Comparison of ENCODE assay signal across 16 cellular contexts in the genomic region with DNA sequence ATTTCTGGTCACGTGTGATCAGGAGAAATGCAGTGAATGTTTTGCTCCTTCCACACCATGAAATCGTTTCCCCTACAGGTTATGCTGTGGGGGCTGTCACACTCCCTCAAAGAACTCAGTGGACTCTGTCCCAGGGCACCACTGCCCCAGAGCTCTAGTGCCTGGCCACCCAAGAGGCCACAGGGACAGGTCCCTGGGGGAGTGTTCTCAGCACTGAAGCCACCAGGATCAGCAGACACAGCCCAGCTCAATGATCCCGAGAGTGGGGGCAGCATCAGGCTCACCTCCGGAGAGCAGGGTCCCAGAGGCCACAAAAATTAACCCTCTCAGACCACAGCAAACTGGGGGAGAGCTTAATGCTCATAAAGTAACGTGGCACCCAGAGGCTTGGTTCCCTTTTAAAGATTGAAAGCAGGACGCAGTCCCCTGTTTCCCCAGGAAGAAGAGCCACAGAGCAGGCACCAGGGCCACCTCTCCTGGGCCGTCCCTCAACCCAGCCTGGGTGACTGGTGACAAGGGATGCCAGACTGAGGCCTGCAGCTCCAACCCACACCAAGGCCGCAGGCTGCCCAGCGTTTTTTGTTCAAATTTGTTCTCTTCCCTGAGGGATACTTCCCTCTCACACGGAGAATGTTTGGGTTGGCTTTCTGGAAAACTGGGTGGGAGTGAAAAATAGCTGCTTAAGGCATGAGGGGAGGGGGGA.
"Had no signal": no experiment of that assay in that cellular context is flagged by ENCODE, and none has a peak within 500 bp of the region (broad histone marks: within the 10 kb centered on the region; RNA-seq: fewer than 3 reads in every experiment).

No MANE protein-coding gene starts in this region.

- H3K27ac Mint-ChIP-seq: activated CD4-positive, alpha-beta memory T cell treated with anti-CD3 and anti-CD28 coated beads, Interleukin-2, amount 10 ng/mL, durations not matched to agents 7 days and 5 days; activated naive CD8-positive, alpha-beta T cell treated with anti-CD3 and anti-CD28 coated beads, Interleukin-2, amount 10 ng/mL, durations not matched to agents 7 days and 5 days; progenitor cell of endocrine pancreas; stimulated activated naive CD8-positive, alpha-beta T cell treated with anti-CD3 and anti-CD28 coated beads, Interleukin-15, Interleukin-2, amounts not matched to agents 100 ng/mL and 50 ng/mL, for 24 hours had no signal

- H3K4me3 Mint-ChIP-seq: activated CD4-positive, alpha-beta memory T cell treated with anti-CD3 and anti-CD28 coated beads, Interleukin-2, amount 10 ng/mL, durations not matched to agents 7 days and 5 days; activated naive CD8-positive, alpha-beta T cell treated with anti-CD3 and anti-CD28 coated beads, Interleukin-2, amount 10 ng/mL, durations not matched to agents 7 days and 5 days; neural crest cell; stimulated activated naive CD8-positive, alpha-beta T cell treated with anti-CD3 and anti-CD28 coated beads, Interleukin-15, Interleukin-2, amounts not matched to agents 100 ng/mL and 50 ng/mL, for 24 hours had no signal

- H3K9me3 ChIP-seq: gastrocnemius medialis, heart right ventricle, left lung, thyroid gland had no signal

- H3K36me3 ChIP-seq: gastrocnemius medialis, heart right ventricle, left lung, thyroid gland had no signal

- H3K27ac ChIP-seq: gastrocnemius medialis, thyroid gland had no signal

- H3K9me3 Mint-ChIP-seq: activated CD4-positive, alpha-beta memory T cell treated with anti-CD3 and anti-CD28 coated beads, Interleukin-2, amount 10 ng/mL, durations not matched to agents 7 days and 5 days; activated naive CD8-positive, alpha-beta T cell treated with anti-CD3 and anti-CD28 coated beads, Interleukin-2, amount 10 ng/mL, durations not matched to agents 7 days and 5 days; neural crest cell; stimulated activated naive CD8-positive, alpha-beta T cell treated with anti-CD3 and anti-CD28 coated beads, Interleukin-15, Interleukin-2, amounts not matched to agents 100 ng/mL and 50 ng/mL, for 24 hours had no signal

- DNase-seq: activated CD4-positive, alpha-beta memory T cell treated with anti-CD3 and anti-CD28 coated beads, Interleukin-2, amount 10 ng/mL, durations not matched to agents 7 days and 5 days; activated gamma-delta T cell; activated naive CD8-positive, alpha-beta T cell treated with anti-CD3 and anti-CD28 coated beads, Interleukin-2, amount 10 ng/mL, durations not matched to agents 7 days and 5 days; activated T-cell treated with anti-CD3 and anti-CD28 coated beads, Interleukin-2, amount 50 U/mL, for 48 hours; anterior cingulate cortex; gastrocnemius medialis; heart right ventricle; islet precursor cell; stimulated activated CD4-positive, alpha-beta T cell treated with anti-CD3 and anti-CD28 coated beads, Interleukin-4, amount 100 ng/mL, for 1 hour; stimulated activated CD8-positive, alpha-beta memory T cell treated with anti-CD3 and anti-CD28 coated beads, Interleukin-4, amount 100 ng/mL, for 48 hours; T1000 had no signal

- H3K4me1 Mint-ChIP-seq: activated CD4-positive, alpha-beta memory T cell treated with anti-CD3 and anti-CD28 coated beads, Interleukin-2, amount 10 ng/mL, durations not matched to agents 7 days and 5 days; activated naive CD8-positive, alpha-beta T cell treated with anti-CD3 and anti-CD28 coated beads, Interleukin-2, amount 10 ng/mL, durations not matched to agents 7 days and 5 days had no signal

- H3K4me3 ChIP-seq: gastrocnemius medialis, heart right ventricle, left lung, thyroid gland had no signal

- H3K36me3 Mint-ChIP-seq: activated naive CD8-positive, alpha-beta T cell treated with anti-CD3 and anti-CD28 coated beads, Interleukin-2, amount 10 ng/mL, durations not matched to agents 7 days and 5 days had no signal

- H3K4me1 ChIP-seq: gastrocnemius medialis, heart right ventricle, thyroid gland had no signal

- H3K27me3 ChIP-seq: left lung, thyroid gland had no signal

- ATAC-seq: gastrocnemius medialis, left lung had no signal
